9 cellular contexts compared by ENCODE assay signal in genomic region chr2:230908595-230909191, GRCh38. TPM values are rescaled to one million over a fixed set of nuclear protein-coding genes. Genes with fewer than 3 reads are reported as not detected.
A peak's percentile ranks its signal among the peaks of the same experiment; 100 is the strongest.
DNase-seq lines count a peak whose midpoint lies in the region; ATAC-seq and TF ChIP-seq lines count a peak whose summit lies in the region.
"Had no signal": no experiment of that assay in that cellular context is flagged by ENCODE, and none has a peak within 500 bp of the region (broad histone marks: within the 10 kb centered on the region; RNA-seq: fewer than 3 reads in every experiment).

No MANE protein-coding gene starts in this region.

- H3K4me2 ChIP-seq in skeletal muscle satellite cell (ENCODE audit: low read length): peak overlapping the region; percentile 0

- H3K4me3 ChIP-seq in AG04449 (ENCODE audit: low read depth, low read length): no peak overlapping the region
- H3K4me3 ChIP-seq in HEK293 (ENCODE audit: low read depth, low read length): no peak overlapping the region
- H3K4me3 ChIP-seq in coronary artery: no peak overlapping the region
- peak overlapping the region; percentile 6 for H3K4me3 ChIP-seq in skeletal muscle satellite cell (ENCODE audit: low read length)
- H3K4me3 ChIP-seq: breast epithelium had no signal

- CTCF ChIA-PET in AG04449 (lab: Yijun Ruan, JAX): interaction anchor here (0.8 to 15.7 kb wide), 5 partner anchors 9 to 144 kb away, joined by 3 to 330 read pairs (median 3); no protein-coding TSS in a partner anchor
- CTCF ChIA-PET in HEK293 (lab: Yijun Ruan, JAX): interaction anchor here (1.5 kb wide), 1 partner anchor 10 kb away, joined by 3 read pairs; no protein-coding TSS in a partner anchor

- TF ChIP-seq CTCF in AG04449 (IDR thresholded peaks at IDR 0.05; ENCODE audit: insufficient read depth, low read length, missing control alignments): no peak
- no peak for TF ChIP-seq CTCF in HEK293 (tag by site-specific recombination; IDR thresholded peaks at IDR 0.05)
- no peak for TF ChIP-seq CTCF in coronary artery (IDR thresholded peaks at IDR 0.05)

- no peak for ATAC-seq in HG03342 (IDR thresholded peaks at IDR 0.05; ENCODE audit: unreplicated experiment)
- ATAC-seq in HG03025 (IDR thresholded peaks at IDR 0.05; ENCODE audit: low FRiP score, unreplicated experiment): no peak

- peaks cover 16% of the 10 kb centered on the region for H3K27me3 ChIP-seq in skeletal muscle satellite cell (ENCODE audit: control insufficient read depth, insufficient read depth, low read length)
- H3K27me3 ChIP-seq: breast epithelium had no signal

- DNase-seq in AG04449 (ENCODE audit: low read depth, low spot score) (peak; percentile 12), SW480 (ENCODE audit: low spot score) (peak; percentile 91), coronary artery (ENCODE audit: low spot score) (peak; percentile 65), NCI-H1694 treated with DMSO at 0.1 percent for 48 hours (lab: John Stamatoyannopoulos, UW) (no peak)

- POLR2A ChIA-PET in AG04449 (lab: Yijun Ruan, JAX) (no interaction called here), HEK293 (lab: Yijun Ruan, JAX) (no interaction called here)

- H3K27ac ChIP-seq in HEK293 (ENCODE audit: extremely low read depth, low read depth, low read length) (no peak overlapping the region), coronary artery (no peak overlapping the region)
- H3K27ac ChIP-seq: breast epithelium had no signal

- H3K9ac ChIP-seq in skeletal muscle satellite cell (ENCODE audit: low read depth, low read length): no peak overlapping the region

- H3K36me3 ChIP-seq in HEK293 (ENCODE audit: control insufficient read depth in 2 of 2, insufficient read depth in 1 of 2, low read length in 2 of 2): no peaks in the 10 kb centered on the region
- no peaks in the 10 kb centered on the region for H3K36me3 ChIP-seq in skeletal muscle satellite cell (ENCODE audit: insufficient read depth, low read length)
- H3K36me3 ChIP-seq: breast epithelium had no signal

- H3K4me1 ChIP-seq in HEK293 (ENCODE audit: control insufficient read depth, insufficient read depth, low read length) (no peaks in the 10 kb centered on the region), skeletal muscle satellite cell (ENCODE audit: control insufficient read depth, insufficient read depth, low read length) (peaks cover 10% of the 10 kb centered on the region)
- H3K4me1 ChIP-seq: breast epithelium had no signal

- H3K9me3 ChIP-seq in HEK293 (ENCODE audit: control insufficient read depth, insufficient read depth, low read depth, low read length) (no peaks in the 10 kb centered on the region), skeletal muscle satellite cell (replicated peaks; ENCODE audit: low read length) (no peaks in the 10 kb centered on the region)
- H3K9me3 ChIP-seq: breast epithelium had no signal

TF ChIP-seq in HEK293, 187 proteins besides CTCF, POLR2A, EP300 and RAD21:
- no peak for TF ChIP-seq ZNF391 (tag by site-specific recombination; IDR thresholded peaks at IDR 0.05; ENCODE audit: borderline replicate concordance, low read depth)
- TF ChIP-seq ZNF202 (tag by site-specific recombination; IDR thresholded peaks at IDR 0.05; ENCODE audit: borderline replicate concordance): no peak
- no peak for TF ChIP-seq PRDM4 (tag by site-specific recombination; IDR thresholded peaks at IDR 0.05)
- no peak for TF ChIP-seq ZEB2 (tag by site-specific recombination; IDR thresholded peaks at IDR 0.05)
- peak; percentile 37; the same call in 1 of the 2 replicates for TF ChIP-seq ZNF600 (tag by site-specific recombination; IDR thresholded peaks at IDR 0.05)
- TF ChIP-seq ZSCAN23 (tag by site-specific recombination; IDR thresholded peaks at IDR 0.05): no peak
- no peak for TF ChIP-seq ZNF785 (tag by site-specific recombination; IDR thresholded peaks at IDR 0.05)
- no peak for TF ChIP-seq HOXA7 (CRISPR knock-in tag; IDR thresholded peaks at IDR 0.05; ENCODE audit: borderline replicate concordance)
- no peak for TF ChIP-seq ZNF791 (tag by site-specific recombination; IDR thresholded peaks at IDR 0.05)
- TF ChIP-seq ZNF37A (tag by site-specific recombination; IDR thresholded peaks at IDR 0.05): no peak
- 0 out of 2 replicates have a peak, but pooled peaks have one; percentile 15 for TF ChIP-seq HIC1 (tag by site-specific recombination; IDR thresholded peaks at IDR 0.05)
- no peak for TF ChIP-seq ZNF530 (tag by site-specific recombination; IDR thresholded peaks at IDR 0.05; ENCODE audit: low read depth)
- TF ChIP-seq EGR2 (tag by site-specific recombination; IDR thresholded peaks at IDR 0.05; ENCODE audit: low read depth): peak; percentile 77
- TF ChIP-seq, protein P1, sequence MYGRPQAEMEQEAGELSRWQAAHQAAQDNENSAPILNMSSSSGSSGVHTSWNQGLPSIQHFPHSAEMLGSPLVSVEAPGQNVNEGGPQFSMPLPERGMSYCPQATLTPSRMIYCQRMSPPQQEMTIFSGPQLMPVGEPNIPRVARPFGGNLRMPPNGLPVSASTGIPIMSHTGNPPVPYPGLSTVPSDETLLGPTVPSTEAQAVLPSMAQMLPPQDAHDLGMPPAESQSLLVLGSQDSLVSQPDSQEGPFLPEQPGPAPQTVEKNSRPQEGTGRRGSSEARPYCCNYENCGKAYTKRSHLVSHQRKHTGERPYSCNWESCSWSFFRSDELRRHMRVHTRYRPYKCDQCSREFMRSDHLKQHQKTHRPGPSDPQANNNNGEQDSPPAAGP (tag by site-specific recombination; IDR thresholded peaks at IDR 0.05): peak; percentile 46; the same call in 1 of the 2 replicates
- no peak for TF ChIP-seq ZNF549 (tag by site-specific recombination; IDR thresholded peaks at IDR 0.05)
- peak; percentile 73 for TF ChIP-seq ZFHX2 (tag by site-specific recombination; conservative IDR thresholded peaks at IDR 0.05)
- TF ChIP-seq ZNF624 (tag by site-specific recombination; IDR thresholded peaks at IDR 0.05): no peak
- TF ChIP-seq WT1 (tag by site-specific recombination; IDR thresholded peaks at IDR 0.05): peak; percentile 49; the same call in 1 of the 2 replicates
- TF ChIP-seq, protein P2, sequence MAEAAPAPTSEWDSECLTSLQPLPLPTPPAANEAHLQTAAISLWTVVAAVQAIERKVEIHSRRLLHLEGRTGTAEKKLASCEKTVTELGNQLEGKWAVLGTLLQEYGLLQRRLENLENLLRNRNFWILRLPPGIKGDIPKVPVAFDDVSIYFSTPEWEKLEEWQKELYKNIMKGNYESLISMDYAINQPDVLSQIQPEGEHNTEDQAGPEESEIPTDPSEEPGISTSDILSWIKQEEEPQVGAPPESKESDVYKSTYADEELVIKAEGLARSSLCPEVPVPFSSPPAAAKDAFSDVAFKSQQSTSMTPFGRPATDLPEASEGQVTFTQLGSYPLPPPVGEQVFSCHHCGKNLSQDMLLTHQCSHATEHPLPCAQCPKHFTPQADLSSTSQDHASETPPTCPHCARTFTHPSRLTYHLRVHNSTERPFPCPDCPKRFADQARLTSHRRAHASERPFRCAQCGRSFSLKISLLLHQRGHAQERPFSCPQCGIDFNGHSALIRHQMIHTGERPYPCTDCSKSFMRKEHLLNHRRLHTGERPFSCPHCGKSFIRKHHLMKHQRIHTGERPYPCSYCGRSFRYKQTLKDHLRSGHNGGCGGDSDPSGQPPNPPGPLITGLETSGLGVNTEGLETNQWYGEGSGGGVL (tag by site-specific recombination; IDR thresholded peaks at IDR 0.05): 0 out of 2 replicates have a peak, but pooled peaks have one; percentile 11

RNA-seq across cellular contexts. Expression of gene GPR55, which starts 16.3 kb away (rescaled TPM):
- under 0.01 TPM in 1 of 2 replicates, not detected in the other for total RNA-seq in skeletal muscle satellite cell (2012; rRNA removed)

RNA-seq across cellular contexts. Expression of gene ITM2C, which starts 44.0 kb away (rescaled TPM):
- total RNA-seq in skeletal muscle satellite cell (2012; rRNA removed): 11.2 and 22.3 TPM in 2 replicates
